In the genomic region with DNA sequence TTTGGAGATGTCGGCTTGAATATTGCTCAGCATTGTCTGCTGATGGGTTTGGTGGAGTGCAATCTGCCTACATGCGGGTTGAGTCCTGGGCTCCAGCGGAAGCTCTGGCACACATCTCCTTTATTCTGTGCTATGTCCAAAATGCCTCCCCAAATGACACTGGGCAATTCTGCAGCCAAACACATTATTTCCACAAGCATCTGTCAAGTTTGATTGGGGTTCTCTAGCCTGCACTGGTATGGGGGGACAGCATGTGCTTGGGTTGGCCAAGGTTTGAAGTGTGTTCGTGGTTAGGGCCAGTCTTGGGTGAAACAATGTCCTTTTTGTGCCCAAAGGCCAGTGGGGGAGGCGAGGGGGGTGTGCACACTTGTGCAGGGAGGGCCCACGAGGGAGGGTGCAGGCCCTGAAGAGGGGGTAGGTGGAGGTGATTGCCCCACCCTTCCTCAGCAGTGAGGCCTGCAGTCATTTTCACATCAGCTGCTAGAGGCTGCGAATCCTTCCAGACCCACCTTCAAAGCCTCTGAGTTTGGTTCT, we compare ENCODE assay signal across 1 cellular context.
TF ChIP-seq lines count a peak whose summit lies in the region.

No MANE protein-coding gene starts in this region.

TF ChIP-seq in GM23338, 12 proteins besides CTCF, POLR2A, EP300 and RAD21:
- TF ChIP-seq JUNB (IDR thresholded peaks at IDR 0.05; ENCODE audit: unreplicated experiment): no peak
- TF ChIP-seq, protein P1, sequence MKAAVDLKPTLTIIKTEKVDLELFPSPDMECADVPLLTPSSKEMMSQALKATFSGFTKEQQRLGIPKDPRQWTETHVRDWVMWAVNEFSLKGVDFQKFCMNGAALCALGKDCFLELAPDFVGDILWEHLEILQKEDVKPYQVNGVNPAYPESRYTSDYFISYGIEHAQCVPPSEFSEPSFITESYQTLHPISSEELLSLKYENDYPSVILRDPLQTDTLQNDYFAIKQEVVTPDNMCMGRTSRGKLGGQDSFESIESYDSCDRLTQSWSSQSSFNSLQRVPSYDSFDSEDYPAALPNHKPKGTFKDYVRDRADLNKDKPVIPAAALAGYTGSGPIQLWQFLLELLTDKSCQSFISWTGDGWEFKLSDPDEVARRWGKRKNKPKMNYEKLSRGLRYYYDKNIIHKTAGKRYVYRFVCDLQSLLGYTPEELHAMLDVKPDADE (IDR thresholded peaks at IDR 0.05): no peak
